ENCODE assay signal across 8 cellular contexts in the genomic region with DNA sequence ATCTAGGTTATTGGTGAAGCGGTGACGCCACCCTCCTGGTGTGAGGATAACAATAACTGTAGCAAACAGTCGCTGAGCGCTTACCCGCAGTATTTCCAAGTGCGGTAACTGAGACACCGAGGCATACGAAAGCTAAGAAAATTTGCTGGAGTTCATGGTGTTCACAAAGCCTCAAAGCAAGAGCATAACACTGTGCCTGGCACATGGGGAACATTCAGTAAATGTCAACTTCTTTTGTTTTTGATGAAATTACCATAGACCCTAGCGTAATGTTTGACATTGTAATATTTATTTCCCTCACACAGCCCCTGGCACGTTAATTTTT. TPM values are rescaled to one million over a fixed set of nuclear protein-coding genes. Genes with fewer than 3 reads are reported as not detected.
A peak's percentile ranks its signal among the peaks of the same experiment; 100 is the strongest.
DNase-seq lines count a peak whose midpoint lies in the region; ATAC-seq and TF ChIP-seq lines count a peak whose summit lies in the region.

No MANE protein-coding gene starts in this region.

- H3K27me3 Mint-ChIP-seq in GM23338 (ENCODE audit: insufficient read depth, low read depth, poor library complexity) (peaks cover 2% of the 10 kb centered on the region), WTC11 (ENCODE audit: low read depth) (no peaks in the 10 kb centered on the region)

- H3K79me2 ChIP-seq in GM23338 (replicated peaks; ENCODE audit: insufficient read depth): peaks cover 38% of the 10 kb centered on the region

- ATAC-seq in GM23338: no peak
- no peak for ATAC-seq in WTC11
- no peak for ATAC-seq in foreskin keratinocyte
- ATAC-seq in GM18861 (IDR thresholded peaks at IDR 0.05; ENCODE audit: unreplicated experiment): no peak

- H3K4me1 Mint-ChIP-seq in GM23338 (peaks cover 12% of the 10 kb centered on the region), WTC11 (peaks cover 17% of the 10 kb centered on the region)

- H3K9me3 Mint-ChIP-seq in GM23338 (no peaks in the 10 kb centered on the region), WTC11 (no peaks in the 10 kb centered on the region)

- H3K36me3 ChIP-seq in GM23338 (ENCODE audit: insufficient read depth): peaks cover 7% of the 10 kb centered on the region; the same call in 1 of the 2 replicates

- H3K4me3 ChIP-seq in GM23338 (peak overlapping the region; percentile 69), skeletal muscle cell (ENCODE audit: low read depth, low read length) (peak overlapping the region; percentile 87)

- H3K4me2 ChIP-seq in GM23338: peak overlapping the region; percentile 86

- H3K4me1 ChIP-seq in GM23338 (ENCODE audit: insufficient read depth): no peaks in the 10 kb centered on the region
- peaks cover 5% of the 10 kb centered on the region for H3K4me1 ChIP-seq in foreskin keratinocyte

- H2AFZ ChIP-seq in GM23338: no peak overlapping the region

- no peaks in the 10 kb centered on the region; the same call in 1 of the 2 replicates for H4K20me1 ChIP-seq in GM23338 (replicated peaks; ENCODE audit: insufficient read depth)

- DNase-seq in GM23338 (ENCODE audit: low spot score) (no peak), WTC11 (ENCODE audit: low spot score) (no peak), foreskin keratinocyte (no peak), skeletal muscle cell (ENCODE audit: low read depth) (no peak), NCI-H2107 treated with DMSO at 0.1 percent for 48 hours (lab: John Stamatoyannopoulos, UW; ENCODE audit: unreplicated experiment) (no peak), NCI-H2196 treated with DMSO at 0.1 percent for 48 hours (lab: John Stamatoyannopoulos, UW; ENCODE audit: unreplicated experiment) (no peak), Kasumi-1 (lab: John Stamatoyannopoulos, UW) (no peak)

- POLR2A ChIA-PET in WTC11 (lab: Charles Lee): interaction anchor here (0.9 kb wide), 1 partner anchor 9 kb away, joined by 3 read pairs; no protein-coding TSS in a partner anchor

- CTCF ChIA-PET in WTC11 (lab: Charles Lee): no interaction called here

- H3K27ac Mint-ChIP-seq in GM23338 (peak overlapping the region; percentile 97), WTC11 (peak overlapping the region; percentile 98)

- H3K27ac ChIP-seq in GM23338 (ENCODE audit: low read depth) (peak overlapping the region; percentile 95), foreskin keratinocyte (peak overlapping the region; percentile 97)

- peaks cover 31% of the 10 kb centered on the region for H3K36me3 Mint-ChIP-seq in GM23338 (ENCODE audit: low read depth)
- peaks cover 18% of the 10 kb centered on the region for H3K36me3 Mint-ChIP-seq in WTC11

- H3K27me3 ChIP-seq in GM23338 (ENCODE audit: insufficient read depth) (no peaks in the 10 kb centered on the region), foreskin keratinocyte (no peaks in the 10 kb centered on the region)

- H3K4me3 Mint-ChIP-seq in GM23338 (peak overlapping the region; percentile 94), WTC11 (peak overlapping the region; percentile 91)

- no peaks in the 10 kb centered on the region for H3K9me2 ChIP-seq in GM23338 (ENCODE audit: insufficient read depth)

- H3F3A ChIP-seq in GM23338 (replicated peaks; ENCODE audit: low read depth): no peaks in the 10 kb centered on the region

- no peak for TF ChIP-seq CTCF in GM23338 (conservative IDR thresholded peaks at IDR 0.05; ENCODE audit: low read depth in 2 of 2)
- TF ChIP-seq CTCF in WTC11 (IDR thresholded peaks at IDR 0.05): no peak
- TF ChIP-seq CTCF in foreskin keratinocyte (conservative IDR thresholded peaks at IDR 0.05): no peak

TF ChIP-seq in GM23338, 12 proteins besides CTCF, POLR2A, EP300 and RAD21:
- TF ChIP-seq CREB1 (CRISPR knock-in tag; IDR thresholded peaks at IDR 0.05; ENCODE audit: low read depth): no peak; the same call in 1 of the 2 replicates
- no peak for TF ChIP-seq ETS1 (IDR thresholded peaks at IDR 0.05)
- no peak for TF ChIP-seq STAT1 (IDR thresholded peaks at IDR 0.05; ENCODE audit: unreplicated experiment)
- TF ChIP-seq JUNB (IDR thresholded peaks at IDR 0.05; ENCODE audit: unreplicated experiment): no peak

TF ChIP-seq in WTC11, 78 proteins besides CTCF, POLR2A, EP300 and RAD21 (continues in another document):
- TF ChIP-seq, protein P1, sequence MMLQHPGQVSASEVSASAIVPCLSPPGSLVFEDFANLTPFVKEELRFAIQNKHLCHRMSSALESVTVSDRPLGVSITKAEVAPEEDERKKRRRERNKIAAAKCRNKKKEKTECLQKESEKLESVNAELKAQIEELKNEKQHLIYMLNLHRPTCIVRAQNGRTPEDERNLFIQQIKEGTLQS (CRISPR knock-in tag; conservative IDR thresholded peaks at IDR 0.05): no peak
- TF ChIP-seq SMAD3 (CRISPR knock-in tag; IDR thresholded peaks at IDR 0.05; ENCODE audit: borderline replicate concordance) (no peak), TCF7 (CRISPR knock-in tag; IDR thresholded peaks at IDR 0.05; ENCODE audit: low read depth) (no peak), FOXK1 (CRISPR knock-in tag; IDR thresholded peaks at IDR 0.05) (no peak), NFE2L1 (CRISPR knock-in tag; IDR thresholded peaks at IDR 0.05) (no peak), TP53 (CRISPR knock-in tag; IDR thresholded peaks at IDR 0.05) (no peak), RELA (CRISPR knock-in tag; IDR thresholded peaks at IDR 0.05; ENCODE audit: borderline replicate concordance) (no peak), NR3C1 (CRISPR knock-in tag; conservative IDR thresholded peaks at IDR 0.05; ENCODE audit: low read depth) (no peak), ZNF232 (CRISPR knock-in tag; IDR thresholded peaks at IDR 0.05) (no peak), IRF1 (CRISPR knock-in tag; IDR thresholded peaks at IDR 0.05) (no peak), GABPB1 (CRISPR knock-in tag; IDR thresholded peaks at IDR 0.05) (no peak)
- TF ChIP-seq, protein P2, sequence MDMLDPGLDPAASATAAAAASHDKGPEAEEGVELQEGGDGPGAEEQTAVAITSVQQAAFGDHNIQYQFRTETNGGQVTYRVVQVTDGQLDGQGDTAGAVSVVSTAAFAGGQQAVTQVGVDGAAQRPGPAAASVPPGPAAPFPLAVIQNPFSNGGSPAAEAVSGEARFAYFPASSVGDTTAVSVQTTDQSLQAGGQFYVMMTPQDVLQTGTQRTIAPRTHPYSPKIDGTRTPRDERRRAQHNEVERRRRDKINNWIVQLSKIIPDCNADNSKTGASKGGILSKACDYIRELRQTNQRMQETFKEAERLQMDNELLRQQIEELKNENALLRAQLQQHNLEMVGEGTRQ (CRISPR knock-in tag; IDR thresholded peaks at IDR 0.05): no peak
- TF ChIP-seq, protein P3, sequence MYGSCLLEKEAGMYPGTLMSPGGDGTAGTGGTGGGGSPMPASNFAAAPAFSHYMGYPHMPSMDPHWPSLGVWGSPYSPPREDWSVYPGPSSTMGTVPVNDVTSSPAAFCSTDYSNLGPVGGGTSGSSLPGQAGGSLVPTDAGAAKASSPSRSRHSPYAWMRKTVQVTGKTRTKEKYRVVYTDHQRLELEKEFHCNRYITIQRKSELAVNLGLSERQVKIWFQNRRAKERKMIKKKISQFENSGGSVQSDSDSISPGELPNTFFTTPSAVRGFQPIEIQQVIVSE (CRISPR knock-in tag; IDR thresholded peaks at IDR 0.05; ENCODE audit: borderline replicate concordance): no peak
- TF ChIP-seq, protein P4, sequence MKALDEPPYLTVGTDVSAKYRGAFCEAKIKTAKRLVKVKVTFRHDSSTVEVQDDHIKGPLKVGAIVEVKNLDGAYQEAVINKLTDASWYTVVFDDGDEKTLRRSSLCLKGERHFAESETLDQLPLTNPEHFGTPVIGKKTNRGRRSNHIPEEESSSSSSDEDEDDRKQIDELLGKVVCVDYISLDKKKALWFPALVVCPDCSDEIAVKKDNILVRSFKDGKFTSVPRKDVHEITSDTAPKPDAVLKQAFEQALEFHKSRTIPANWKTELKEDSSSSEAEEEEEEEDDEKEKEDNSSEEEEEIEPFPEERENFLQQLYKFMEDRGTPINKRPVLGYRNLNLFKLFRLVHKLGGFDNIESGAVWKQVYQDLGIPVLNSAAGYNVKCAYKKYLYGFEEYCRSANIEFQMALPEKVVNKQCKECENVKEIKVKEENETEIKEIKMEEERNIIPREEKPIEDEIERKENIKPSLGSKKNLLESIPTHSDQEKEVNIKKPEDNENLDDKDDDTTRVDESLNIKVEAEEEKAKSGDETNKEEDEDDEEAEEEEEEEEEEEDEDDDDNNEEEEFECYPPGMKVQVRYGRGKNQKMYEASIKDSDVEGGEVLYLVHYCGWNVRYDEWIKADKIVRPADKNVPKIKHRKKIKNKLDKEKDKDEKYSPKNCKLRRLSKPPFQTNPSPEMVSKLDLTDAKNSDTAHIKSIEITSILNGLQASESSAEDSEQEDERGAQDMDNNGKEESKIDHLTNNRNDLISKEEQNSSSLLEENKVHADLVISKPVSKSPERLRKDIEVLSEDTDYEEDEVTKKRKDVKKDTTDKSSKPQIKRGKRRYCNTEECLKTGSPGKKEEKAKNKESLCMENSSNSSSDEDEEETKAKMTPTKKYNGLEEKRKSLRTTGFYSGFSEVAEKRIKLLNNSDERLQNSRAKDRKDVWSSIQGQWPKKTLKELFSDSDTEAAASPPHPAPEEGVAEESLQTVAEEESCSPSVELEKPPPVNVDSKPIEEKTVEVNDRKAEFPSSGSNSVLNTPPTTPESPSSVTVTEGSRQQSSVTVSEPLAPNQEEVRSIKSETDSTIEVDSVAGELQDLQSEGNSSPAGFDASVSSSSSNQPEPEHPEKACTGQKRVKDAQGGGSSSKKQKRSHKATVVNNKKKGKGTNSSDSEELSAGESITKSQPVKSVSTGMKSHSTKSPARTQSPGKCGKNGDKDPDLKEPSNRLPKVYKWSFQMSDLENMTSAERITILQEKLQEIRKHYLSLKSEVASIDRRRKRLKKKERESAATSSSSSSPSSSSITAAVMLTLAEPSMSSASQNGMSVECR (CRISPR knock-in tag; IDR thresholded peaks at IDR 0.05; ENCODE audit: borderline replicate concordance): no peak

RNA-seq across cellular contexts. Expression of gene YEATS4, which starts 0.8 kb away (rescaled TPM):
- 82.5 and 90.5 TPM in 2 replicates for total RNA-seq in GM23338 (2014; rRNA removed; shearing (Covaris generic))
- polyA plus RNA-seq in GM23338 (2016; fragmentation: Nextera tagmentation; extraction: Ambion mirVana) (64.4 and 64.7 TPM in 2 replicates), foreskin keratinocyte (21.9 and 25.1 TPM in 2 replicates)
- total RNA-seq in WTC11 (2021) (33.3 to 37.1 TPM (median 33.5 TPM) in 3 replicates), foreskin keratinocyte (28.0 and 28.1 TPM in 2 replicates)

RNA-seq across cellular contexts. Expression of gene LYZ, which starts 12.1 kb away (rescaled TPM):
- not detected in 2 replicates for total RNA-seq in GM23338 (2014; rRNA removed; shearing (Covaris generic))
- 0.16 TPM in 1 of 2 replicates, not detected in the other for polyA plus RNA-seq in GM23338 (2016; fragmentation: Nextera tagmentation; extraction: Ambion mirVana)
- total RNA-seq in WTC11 (2021): 1.0 to 1.5 TPM (median 1.1 TPM) in 3 replicates
- total RNA-seq in foreskin keratinocyte: not detected in 2 replicates
- polyA plus RNA-seq in foreskin keratinocyte: 0.04 TPM in 1 of 2 replicates, not detected in the other
